In the genomic region with DNA sequence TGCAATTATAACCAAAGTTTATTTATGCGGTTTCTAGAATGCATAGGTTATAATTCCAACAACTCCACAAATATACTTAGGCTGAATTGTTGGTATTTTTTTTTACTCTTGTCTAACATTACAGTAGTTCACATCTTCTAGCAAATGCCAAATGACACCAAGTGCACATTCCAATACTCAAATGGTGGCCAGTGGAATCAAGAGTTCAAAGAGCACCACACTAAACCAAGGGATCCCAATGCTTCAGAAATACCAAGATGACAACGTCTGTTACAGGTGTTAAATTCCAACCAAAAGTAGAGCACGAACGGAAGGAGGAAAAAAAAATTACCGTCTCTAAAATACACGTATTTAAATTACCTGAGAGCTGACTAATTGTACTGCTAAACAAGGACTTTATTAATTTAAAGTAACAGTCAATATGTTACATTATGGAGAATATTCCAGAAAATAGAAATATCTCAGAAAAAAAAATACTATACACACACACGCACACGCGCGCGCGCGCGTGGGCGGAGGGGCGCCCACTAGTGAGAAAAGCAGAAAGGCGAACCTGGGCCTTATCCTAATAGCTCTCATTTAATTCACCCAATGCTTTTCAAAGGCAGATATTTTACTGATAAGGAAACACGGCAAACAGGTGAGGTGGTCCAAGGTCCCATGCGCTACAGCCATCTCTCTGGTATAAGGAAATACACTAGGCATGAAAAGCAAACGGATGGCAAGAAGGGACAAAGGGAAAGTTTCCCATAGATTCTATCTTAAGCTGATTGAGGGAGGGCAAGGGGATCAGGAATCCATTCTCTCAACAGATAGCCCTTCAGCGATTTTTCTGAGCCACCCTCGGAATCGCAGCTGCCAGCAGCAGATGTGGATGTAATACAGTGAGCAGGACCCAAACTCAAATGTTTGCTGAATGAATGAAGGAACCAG, we compare ENCODE assay signal across 8 cellular contexts. TPM values are rescaled to one million over a fixed set of nuclear protein-coding genes. Genes with fewer than 3 reads are reported as not detected.
DNase-seq lines count a peak whose midpoint lies in the region; ATAC-seq, FAIRE-seq and TF ChIP-seq lines count a peak whose summit lies in the region.

No MANE protein-coding gene starts in this region.

- H4K20me1 ChIP-seq in KMS-11 (ENCODE audit: insufficient read depth) (no peaks in the 10 kb centered on the region), endothelial cell of umbilical vein (replicated peaks; ENCODE audit: control insufficient read depth, extremely low read depth, insufficient read depth, low read length) (no peaks in the 10 kb centered on the region)

- POLR2A ChIA-PET in activated CD4-positive, alpha-beta T cell treated with anti-CD3 and anti-CD28 coated beads, Interleukin-2, amount 10 ng/mL, durations not matched to agents 7 days and 5 days (lab: Charles Lee): no interaction called here
- POLR2A ChIA-PET in endothelial cell of umbilical vein (lab: Charles Lee): no interaction called here

- ATAC-seq in mucosa of descending colon (peak; percentile 37), HG02798 (IDR thresholded peaks at IDR 0.05; ENCODE audit: poor library complexity, unreplicated experiment) (no peak)

- no peaks in the 10 kb centered on the region for H3K27me3 Mint-ChIP-seq in activated CD4-positive, alpha-beta T cell treated with anti-CD3 and anti-CD28 coated beads, Interleukin-2, amount 10 ng/mL, durations not matched to agents 7 days and 5 days

- intact Hi-C loops in endothelial cell of umbilical vein (cut with micrococcal nuclease) (no loop called here), mucosa of descending colon (cut with DNase I, micrococcal nuclease) (no loop called here)

- no peak for TF ChIP-seq EP300 in tibial nerve (IDR thresholded peaks at IDR 0.05)

- BruUV-seq in endothelial cell of umbilical vein (replicated peaks; lab: Mats Ljungman, UMichigan): no TSS peak

- peaks cover 17% of the 10 kb centered on the region for H3K36me3 Mint-ChIP-seq in activated CD4-positive, alpha-beta T cell treated with anti-CD3 and anti-CD28 coated beads, Interleukin-2, amount 10 ng/mL, durations not matched to agents 7 days and 5 days (ENCODE audit: low read depth)

- H3K36me3 ChIP-seq in KMS-11 (ENCODE audit: insufficient read depth) (peaks cover 7% of the 10 kb centered on the region), endothelial cell of umbilical vein (ENCODE audit: control insufficient read depth in 2 of 2, extremely low read depth in 1 of 2, insufficient read depth in 2 of 2, low read length in 2 of 2) (peaks cover 0 to 3% of the 10 kb centered on the region in 2 experiments), mucosa of descending colon (ENCODE audit: low read depth) (no peaks in the 10 kb centered on the region), tibial nerve (peaks cover 0 to 18% (median 6%) of the 10 kb centered on the region in 3 donors)

- no peak for FAIRE-seq in endothelial cell of umbilical vein (lab: Jason Lieb, UNC)

- H3K9me3 Mint-ChIP-seq in activated CD4-positive, alpha-beta T cell treated with anti-CD3 and anti-CD28 coated beads, Interleukin-2, amount 10 ng/mL, durations not matched to agents 7 days and 5 days: no peaks in the 10 kb centered on the region

- no peaks in the 10 kb centered on the region for H3K9me1 ChIP-seq in endothelial cell of umbilical vein (replicated peaks; ENCODE audit: control insufficient read depth, extremely low read depth, insufficient read depth, low read length)

- peak; percentile 44 for DNase-seq in GF-D8 (lab: John Stamatoyannopoulos, UW)
- DNase-seq in activated CD4-positive, alpha-beta T cell treated with anti-CD3 and anti-CD28 coated beads, Interleukin-2, amount 10 ng/mL, durations not matched to agents 7 days and 5 days: no peak
- DNase-seq in endothelial cell of umbilical vein (ENCODE audit: low read depth, low spot score): peak; percentile 26
- DNase-seq in mucosa of descending colon: peak in 2 of 3 donors; percentile 31 to 33
- no peak for DNase-seq in tibial nerve (ENCODE audit: low spot score in 2 of 2)
- no peak for DNase-seq in cortex of kidney (lab: John Stamatoyannopoulos, UW)

- peaks cover 16% of the 10 kb centered on the region for H3K79me2 ChIP-seq in KMS-11 (ENCODE audit: insufficient read depth, low read depth)
- H3K79me2 ChIP-seq in endothelial cell of umbilical vein (ENCODE audit: control insufficient read depth, insufficient read depth, low read length): peaks cover 14% of the 10 kb centered on the region

- CTCF ChIA-PET in activated CD4-positive, alpha-beta T cell treated with anti-CD3 and anti-CD28 coated beads, Interleukin-2, amount 10 ng/mL, durations not matched to agents 7 days and 5 days (lab: Charles Lee): no interaction called here
- CTCF ChIA-PET in endothelial cell of umbilical vein (lab: Charles Lee): no interaction called here

- H3K9me3 ChIP-seq in endothelial cell of umbilical vein (replicated peaks; ENCODE audit: control insufficient read depth, insufficient read depth, low read length) (no peaks in the 10 kb centered on the region), mucosa of descending colon (no peaks in the 10 kb centered on the region), tibial nerve (no peaks in the 10 kb centered on the region)

- dilution Hi-C loops in endothelial cell of umbilical vein (cut with MboI; ENCODE audit: extremely low pct_ligation_motif_present, low sequenced_read_pairs): no loop called here

- H3K4me3 Mint-ChIP-seq in activated CD4-positive, alpha-beta T cell treated with anti-CD3 and anti-CD28 coated beads, Interleukin-2, amount 10 ng/mL, durations not matched to agents 7 days and 5 days: peak overlapping the region; percentile 86

- no peaks in the 10 kb centered on the region for H3K27me3 ChIP-seq in KMS-11 (ENCODE audit: insufficient read depth, low read depth)
- H3K27me3 ChIP-seq in endothelial cell of umbilical vein (ENCODE audit: control insufficient read depth in 2 of 2, insufficient read depth in 2 of 2, low read length in 2 of 2): no peaks in the 10 kb centered on the region
- no peaks in the 10 kb centered on the region for H3K27me3 ChIP-seq in tibial nerve

- TF ChIP-seq CTCF in KMS-11 (conservative IDR thresholded peaks at IDR 0.05; ENCODE audit: low read depth, low read length) (no peak), endothelial cell of umbilical vein (IDR thresholded peaks at IDR 0.05; ENCODE audit: extremely low read depth in 1 of 2, insufficient read depth in 1 of 2, low read depth in 1 of 2, low read length in 2 of 2) (peak; percentile 4 to 9), mucosa of descending colon (IDR thresholded peaks at IDR 0.05) (no peak), tibial nerve (IDR thresholded peaks at IDR 0.05) (peak in 2 of 5 experiments; percentile 21 to 41)

- TF ChIP-seq POLR2A in endothelial cell of umbilical vein (IDR thresholded peaks at IDR 0.05; ENCODE audit: low read depth, low read length): no peak
- no peak for TF ChIP-seq POLR2A in tibial nerve (IDR thresholded peaks at IDR 0.05)

- H2AFZ ChIP-seq in KMS-11 (ENCODE audit: low read depth): peak overlapping the region; percentile 98; the same call in 1 of the 2 replicates
- peak overlapping the region; percentile 95 for H2AFZ ChIP-seq in endothelial cell of umbilical vein (ENCODE audit: low read depth, low read length)

- H3K4me1 Mint-ChIP-seq in activated CD4-positive, alpha-beta T cell treated with anti-CD3 and anti-CD28 coated beads, Interleukin-2, amount 10 ng/mL, durations not matched to agents 7 days and 5 days: peaks cover 30% of the 10 kb centered on the region

- WGBS in tibial nerve, 2 donors: 20 to 23% methylated on average over 23 of the region's 23 CpGs

- H3K4me3 ChIP-seq in KMS-11 (IDR thresholded peaks at IDR 0.05; ENCODE audit: insufficient read depth, low read depth, low read length) (peak overlapping the region; percentile 81), endothelial cell of umbilical vein (replicated peaks in 1 of 3; ENCODE audit: insufficient read depth in 1 of 3, low read depth in 1 of 3, low read length in 3 of 3) (peak overlapping the region; percentile 63 to 95 (median 93)), mucosa of descending colon (peak overlapping the region; percentile 72), tibial nerve (peak overlapping the region; percentile 80 to 95 (median 92))

- H3K27ac Mint-ChIP-seq in activated CD4-positive, alpha-beta T cell treated with anti-CD3 and anti-CD28 coated beads, Interleukin-2, amount 10 ng/mL, durations not matched to agents 7 days and 5 days: peak overlapping the region; percentile 94

- H3K27ac ChIP-seq in KMS-11: peak overlapping the region; percentile 84
- H3K27ac ChIP-seq in endothelial cell of umbilical vein (ENCODE audit: insufficient read depth, low read depth, low read length): peak overlapping the region; percentile 10
- peak overlapping the region; percentile 78 to 97 (median 96) for H3K27ac ChIP-seq in tibial nerve

- H3K4me1 ChIP-seq in KMS-11 (ENCODE audit: low read depth, poor library complexity, severe bottlenecking) (peaks cover 51% of the 10 kb centered on the region), endothelial cell of umbilical vein (ENCODE audit: control insufficient read depth, extremely low read depth, insufficient read depth, low read length) (peaks cover 19% of the 10 kb centered on the region), mucosa of descending colon (ENCODE audit: low read depth) (peaks cover 9% of the 10 kb centered on the region), tibial nerve (peaks cover 0 to 39% (median 8%) of the 10 kb centered on the region in 4 donors)

- peak overlapping the region; percentile 60 for H3K4me2 ChIP-seq in KMS-11
- peak overlapping the region; percentile 92 for H3K4me2 ChIP-seq in endothelial cell of umbilical vein (ENCODE audit: insufficient read depth, low read length)

- H3K9ac ChIP-seq in KMS-11: peak overlapping the region; percentile 89
- peak overlapping the region; percentile 77 for H3K9ac ChIP-seq in endothelial cell of umbilical vein (replicated peaks; ENCODE audit: extremely low read depth, insufficient read depth, low read length)

RNA-seq across cellular contexts. Expression of a gene that starts 1.0 kb away (rescaled TPM):
- total RNA-seq in activated CD4-positive, alpha-beta T cell treated with anti-CD3 and anti-CD28 coated beads, Interleukin-2, amount 10 ng/mL, durations not matched to agents 7 days and 5 days: 10 to 100 TPM; 20.4 to 22.3 TPM
- total RNA-seq in endothelial cell of umbilical vein: 25.6 and 26.5 TPM in 2 replicates
- 20.1 and 23.7 TPM in 2 replicates for polyA plus RNA-seq in endothelial cell of umbilical vein
- 20.5 and 23.9 TPM in 2 replicates for polyA plus RNA-seq in endothelial cell of umbilical vein (2011; cell fraction: cytosol; rRNA removed)
- 16.5 and 19.5 TPM in 2 replicates for polyA plus RNA-seq in endothelial cell of umbilical vein (2011; cell fraction: nucleus; rRNA removed)
- polyA plus RNA-seq in endothelial cell of umbilical vein (2012): 26.6 and 33.0 TPM in 2 replicates
- polyA minus RNA-seq in endothelial cell of umbilical vein: 20.5 and 20.8 TPM in 2 replicates
- 7.1 TPM for polyA minus RNA-seq in endothelial cell of umbilical vein (2011; cell fraction: cytosol; rRNA and poly(A)+ RNA removed)
- 20.7 and 25.1 TPM in 2 replicates for polyA minus RNA-seq in endothelial cell of umbilical vein (2011; cell fraction: nucleus; rRNA and poly(A)+ RNA removed)
- total RNA-seq in mucosa of descending colon: 10 to 100 TPM; 17.3 to 29.7 (median 27.6) TPM
- total RNA-seq in tibial nerve: 10 to 100 TPM in 3 of 4 donors, 1 to 10 TPM in 1; 9.6 to 31.2 (median 24.6) TPM

RNA-seq across cellular contexts. Expression of a gene that starts 1.2 kb away (rescaled TPM):
- 10 to 100 TPM; 10.0 to 10.3 TPM for total RNA-seq in activated CD4-positive, alpha-beta T cell treated with anti-CD3 and anti-CD28 coated beads, Interleukin-2, amount 10 ng/mL, durations not matched to agents 7 days and 5 days
- total RNA-seq in endothelial cell of umbilical vein (13.5 and 14.1 TPM in 2 replicates), mucosa of descending colon (10 to 100 TPM; 12.6 to 17.8 (median 16.1) TPM), tibial nerve (10 to 100 TPM; 12.0 to 20.6 (median 17.3) TPM)
- polyA plus RNA-seq in endothelial cell of umbilical vein: 3.8 and 4.7 TPM in 2 replicates
- polyA plus RNA-seq in endothelial cell of umbilical vein (2011; cell fraction: cytosol; rRNA removed): 6.3 and 7.0 TPM in 2 replicates
- polyA plus RNA-seq in endothelial cell of umbilical vein (2011; cell fraction: nucleus; rRNA removed): 3.7 and 5.1 TPM in 2 replicates
- polyA plus RNA-seq in endothelial cell of umbilical vein (2012): 12.9 and 19.0 TPM in 2 replicates
- 5.1 and 6.0 TPM in 2 replicates for polyA minus RNA-seq in endothelial cell of umbilical vein
- polyA minus RNA-seq in endothelial cell of umbilical vein (2011; cell fraction: cytosol; rRNA and poly(A)+ RNA removed): 9.4 TPM
- polyA minus RNA-seq in endothelial cell of umbilical vein (2011; cell fraction: nucleus; rRNA and poly(A)+ RNA removed): 6.5 and 10.3 TPM in 2 replicates

Comparison
In these comparisons a context has a peak if more than half of its experiments do, and no peak if none do; other contexts are left out.
1. DNase-seq: peak in GF-D8 (single experiment), endothelial cell of umbilical vein (single experiment) and mucosa of descending colon (2 of 3); none in activated CD4-positive, alpha-beta T cell treated with anti-CD3 and anti-CD28 coated beads, Interleukin-2, amount 10 ng/mL, durations not matched to agents 7 days and 5 days (single experiment), tibial nerve (0 of 2) and cortex of kidney (single experiment).
2. H3K27ac ChIP-seq: peak in every context shown above with its lines; median percentile 96 in tibial nerve; 84 in KMS-11; 10 in endothelial cell of umbilical vein.
3. CTCF ChIP-seq: peak in endothelial cell of umbilical vein (2 of 2); none in KMS-11 (single experiment) and mucosa of descending colon (single experiment).
4. Peak in every context shown above with its lines, with median percentiles within 50 percentile points of each other: H3K4me3 ChIP-seq.